18 cellular contexts compared by ENCODE assay signal in the genomic region with DNA sequence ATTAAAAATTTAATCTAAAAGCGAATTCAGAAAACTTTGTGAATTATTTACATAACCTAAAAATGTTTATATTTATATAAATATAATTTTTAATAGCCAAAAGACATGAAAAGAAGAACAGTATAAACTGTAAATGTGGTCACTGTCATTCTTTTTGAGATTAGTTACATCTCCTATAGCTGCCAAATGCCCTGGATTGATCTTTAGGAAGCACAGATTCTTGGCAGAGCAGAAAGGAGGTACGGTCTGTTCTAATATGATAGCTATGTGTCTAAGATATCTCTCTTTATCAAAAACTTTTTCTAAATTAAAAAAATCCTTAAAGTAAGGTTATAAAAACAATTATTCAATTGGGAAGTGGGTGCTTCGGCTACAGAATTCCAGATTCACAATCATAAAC.
A peak's percentile ranks its signal among the peaks of the same experiment; 100 is the strongest.
DNase-seq lines count a peak whose midpoint lies in the region; ATAC-seq, FAIRE-seq and TF ChIP-seq lines count a peak whose summit lies in the region.
"Had no signal": no experiment of that assay in that cellular context is flagged by ENCODE, and none has a peak within 500 bp of the region (broad histone marks: within the 10 kb centered on the region; RNA-seq: fewer than 3 reads in every experiment).

No MANE protein-coding gene starts in this region.

- H3K4me3 Mint-ChIP-seq in stimulated activated memory B cell treated with anti-CD40 and anti-IgM and Interleukin-4, amounts not matched to agents 10 μg/mL and 1 μg/mL and 100 μg/mL, for 72 hours, result no peak overlapping the region
- H3K4me3 Mint-ChIP-seq: CD4-positive, alpha-beta T cell; GM23338 had no signal

- intact Hi-C loops in left lung (cut with DNase I), result no loop called here

- H3K9me3 Mint-ChIP-seq in stimulated activated memory B cell treated with anti-CD40 and anti-IgM and Interleukin-4, amounts not matched to agents 10 μg/mL and 1 μg/mL and 100 μg/mL, for 72 hours, result peaks cover 2% of the 10 kb centered on the region
- H3K9me3 Mint-ChIP-seq: CD4-positive, alpha-beta T cell; GM23338 had no signal

- in situ Hi-C loops in GM23248 (cut with MboI), result no loop called here

- no peaks in the 10 kb centered on the region for H3K9me2 ChIP-seq in GM23248 (ENCODE audit: insufficient read depth)

- ATAC-seq in left lung (no peak), HG03354 (IDR thresholded peaks at IDR 0.05; ENCODE audit: poor library complexity, severe bottlenecking, unreplicated experiment) (no peak)
- ATAC-seq in stimulated activated memory B cell treated with anti-CD40 and anti-IgM and Interleukin-4, amounts not matched to agents 10 μg/mL and 1 μg/mL and 100 μg/mL, for 72 hours, result no peak
- ATAC-seq: GM23338, HCT116, K562 had no signal

- H3K4me1 ChIP-seq in GM23248 (ENCODE audit: insufficient read depth) (peaks cover 28% of the 10 kb centered on the region), left lung (peaks cover 0 to 7% of the 10 kb centered on the region in 2 donors), small intestine (ENCODE audit: control insufficient read depth in 2 of 2, insufficient read depth in 1 of 2, low read depth in 1 of 2, low read length in 1 of 2) (no peaks in the 10 kb centered on the region)
- H3K4me1 ChIP-seq: Caco-2 had no signal

- H3K27ac Mint-ChIP-seq in stimulated activated memory B cell treated with anti-CD40 and anti-IgM and Interleukin-4, amounts not matched to agents 10 μg/mL and 1 μg/mL and 100 μg/mL, for 72 hours, result no peak overlapping the region
- H3K27ac Mint-ChIP-seq: CD4-positive, alpha-beta T cell; GM23338 had no signal

- H3K36me3 ChIP-seq in GM23248 (ENCODE audit: low read depth), result no peaks in the 10 kb centered on the region
- no peaks in the 10 kb centered on the region for H3K36me3 ChIP-seq in left lung
- H3K36me3 ChIP-seq in small intestine (ENCODE audit: control insufficient read depth in 2 of 2, insufficient read depth in 2 of 2, low read length in 2 of 2), result no peaks in the 10 kb centered on the region

- peak overlapping the region; percentile 38 for H3K4me2 ChIP-seq in GM23248 (ENCODE audit: unreplicated experiment)
- H3K4me2 ChIP-seq: GM23338 had no signal

- H3K27ac ChIP-seq in GM23248 (peak overlapping the region; percentile 76), VCaP (peak overlapping the region; percentile 17; the same call in 1 of the 2 replicates), left lung (peak overlapping the region; percentile 16), small intestine (ENCODE audit: low read depth in 1 of 2, low read length in 1 of 2) (no peak overlapping the region)

- 56 to 68% methylated on average over 3 of the region's 3 CpGs for WGBS in GM23248 (ENCODE audit: low coverage in 1 of 2, low lambda C conversion rate in 2 of 2, missing lambda C conversion rate in 2 of 2), 2 experiments
- WGBS in small intestine, 3 donors, result 68 to 89% (median 86%) methylated on average over 3 of the region's 3 CpGs

- no peaks in the 10 kb centered on the region for H3K36me3 Mint-ChIP-seq in stimulated activated memory B cell treated with anti-CD40 and anti-IgM and Interleukin-4, amounts not matched to agents 10 μg/mL and 1 μg/mL and 100 μg/mL, for 72 hours

- H3K4me3 ChIP-seq in GM23248, result no peak overlapping the region
- H3K4me3 ChIP-seq in left lung, result no peak overlapping the region
- H3K4me3 ChIP-seq in small intestine (ENCODE audit: low read depth in 1 of 2, low read length in 2 of 2), result no peak overlapping the region
- H3K4me3 ChIP-seq: GM23338, K562 had no signal

- no peak for TF ChIP-seq CTCF in VCaP (conservative IDR thresholded peaks at IDR 0.05)
- no peak for TF ChIP-seq CTCF in left lung (IDR thresholded peaks at IDR 0.05)

- H3K27me3 ChIP-seq in GM23248 (replicated peaks; ENCODE audit: insufficient read depth) (no peaks in the 10 kb centered on the region), left lung (no peaks in the 10 kb centered on the region), small intestine (ENCODE audit: control insufficient read depth in 2 of 2, insufficient read depth in 2 of 2, low read length in 2 of 2) (no peaks in the 10 kb centered on the region)

- peaks cover 18% of the 10 kb centered on the region for H3F3A ChIP-seq in GM23248 (ENCODE audit: insufficient read depth)

- no peaks in the 10 kb centered on the region for H3K4me1 Mint-ChIP-seq in stimulated activated memory B cell treated with anti-CD40 and anti-IgM and Interleukin-4, amounts not matched to agents 10 μg/mL and 1 μg/mL and 100 μg/mL, for 72 hours

- peak; percentile 33 for FAIRE-seq in small intestine (lab: Jason Lieb, UNC)
- FAIRE-seq: G401.6, K562 had no signal

- no peaks in the 10 kb centered on the region for H4K20me1 ChIP-seq in GM23248 (ENCODE audit: insufficient read depth)

- no peaks in the 10 kb centered on the region for H3K27me3 Mint-ChIP-seq in stimulated activated memory B cell treated with anti-CD40 and anti-IgM and Interleukin-4, amounts not matched to agents 10 μg/mL and 1 μg/mL and 100 μg/mL, for 72 hours
- H3K27me3 Mint-ChIP-seq: CD4-positive, alpha-beta T cell had no signal

- peaks cover 90% of the 10 kb centered on the region for H3K79me2 ChIP-seq in GM23248 (ENCODE audit: insufficient read depth)

- no peak for DNase-seq in GM23248
- no peak for DNase-seq in left lung
- DNase-seq in small intestine, result no peak
- DNase-seq in Ammon's horn (ENCODE audit: low spot score), result no peak
- no peak for DNase-seq in activated CD8-positive, alpha-beta memory T cell treated with anti-CD3 and anti-CD28 coated beads, Interleukin-2, amount 50 U/mL, for 4 hours
- DNase-seq: Caco-2; CD4-positive, alpha-beta T cell; NCI-H1694 treated with DMSO at 0.1 percent for 48 hours; NCI-H524; NCI-H82; SHP77 treated with DMSO at 0.1 percent for 48 hours had no signal

- H3K9ac ChIP-seq in GM23248, result peak overlapping the region; percentile 36

- H3K9me3 ChIP-seq in GM23248 (ENCODE audit: low read depth) (no peaks in the 10 kb centered on the region), left lung (no peaks in the 10 kb centered on the region), small intestine (ENCODE audit: control insufficient read depth, low read depth) (no peaks in the 10 kb centered on the region)
- H3K9me3 ChIP-seq: Caco-2 had no signal

- H2AFZ ChIP-seq in GM23248, result no peak overlapping the region
- H2AFZ ChIP-seq: GM23338 had no signal

Comparison
In these comparisons a context has a peak if more than half of its experiments do, and no peak if none do; other contexts are left out.
1. H3K27ac ChIP-seq: peak in GM23248 (single experiment), VCaP (single experiment) and left lung (2 of 2); none in small intestine (0 of 2).